Comparison of ENCODE assay signal across 7 cellular contexts in genomic region chr12:6167327-6168280, GRCh38. TPM values are rescaled to one million over a fixed set of nuclear protein-coding genes. Genes with fewer than 3 reads are reported as not detected.
DNase-seq lines count a peak whose midpoint lies in the region; ATAC-seq, FAIRE-seq and TF ChIP-seq lines count a peak whose summit lies in the region.

No MANE protein-coding gene starts in this region.

- CTCF ChIA-PET in T-cell (lab: Charles Lee) (interaction anchor here in 1 of 2 donors (0.5 to 0.6 kb wide), 3 partner anchors 21 to 1514 kb away, joined by 3 to 4 read pairs (median 3); no protein-coding TSS in a partner anchor), K562 (lab: Yijun Ruan, JAX; ENCODE audit: low intra/inter-chr PET ratio) (no interaction called here), HEK293T (lab: Yijun Ruan, JAX) (interaction anchor here (1.2 kb wide), 1 partner anchor 22 kb away, joined by 3 read pairs; no protein-coding TSS in a partner anchor)

- peak; percentile 80 for TF ChIP-seq EP300 in K562 (IDR thresholded peaks at IDR 0.05; ENCODE audit: low read length)

- no peaks in the 10 kb centered on the region for H4K20me1 ChIP-seq in K562 (replicated peaks; ENCODE audit: control insufficient read depth, insufficient read depth, low read length)

- peaks cover 18 to 23% of the 10 kb centered on the region in 2 experiments for H3K4me1 ChIP-seq in K562 (replicated peaks in 1 of 2; ENCODE audit: control insufficient read depth in 2 of 2, insufficient read depth in 2 of 2, low read length in 2 of 2)
- peaks cover 0 to 8% (median 4%) of the 10 kb centered on the region in 4 donors for H3K4me1 ChIP-seq in liver (ENCODE audit: control insufficient read depth in 4 of 4, insufficient read depth in 4 of 4, low read length in 3 of 4)

- DNase-seq in T-cell (peak in 5 of 34 experiments; percentile 4 to 51 (median 20)), K562 (ENCODE audit: extremely low read depth in 1 of 4, low spot score in 3 of 4) (peak; percentile 57 to 87 (median 67)), HEK293T (ENCODE audit: extremely low spot score) (no peak)
- DNase-seq in stimulated activated CD8-positive, alpha-beta memory T cell treated with anti-CD3 and anti-CD28 coated beads, Interleukin-15, amount 100 ng/mL, for 4 hours (ENCODE audit: low read depth in 2 of 2) = peak; percentile 36 to 52

- no peak overlapping the region for H3K4me3 ChIP-seq in K562
- no peak overlapping the region for H3K4me3 ChIP-seq in liver (ENCODE audit: low read depth in 1 of 3, low read length in 3 of 3)

- H3K9me3 ChIP-seq in K562 (replicated peaks; ENCODE audit: control insufficient read depth, insufficient read depth, low read depth, low read length) = no peaks in the 10 kb centered on the region
- no peaks in the 10 kb centered on the region for H3K9me3 ChIP-seq in liver (ENCODE audit: control insufficient read depth in 4 of 4, low read length in 3 of 4)

- no TSS peak for BruUV-seq in K562 (replicated peaks; lab: Mats Ljungman, UMichigan)

- H3K9me3 Mint-ChIP-seq in T-cell = no peaks in the 10 kb centered on the region

- H3K9me1 ChIP-seq in K562 (ENCODE audit: control insufficient read depth, insufficient read depth, low read length) = no peaks in the 10 kb centered on the region

- H3K4me2 ChIP-seq in K562 (ENCODE audit: insufficient read depth, low read length) = peak overlapping the region; percentile 78

- no peaks in the 10 kb centered on the region for H3K79me2 ChIP-seq in K562 (ENCODE audit: control insufficient read depth, insufficient read depth, low read length)

- H3K36me3 ChIP-seq in K562 (ENCODE audit: control insufficient read depth, insufficient read depth, low read length) (no peaks in the 10 kb centered on the region), liver (ENCODE audit: control insufficient read depth in 4 of 4, insufficient read depth in 3 of 4, low read depth in 1 of 4, low read length in 3 of 4) (no peaks in the 10 kb centered on the region)

- in situ Hi-C loops in K562 (cut with MboI) = no loop called here

- peak overlapping the region; percentile 80 for H2AFZ ChIP-seq in K562 (ENCODE audit: low read depth, low read length)

- H3K4me1 Mint-ChIP-seq in T-cell = peaks cover 29 to 37% (median 30%) of the 10 kb centered on the region in 3 donors

- 6% methylated on average over 17 of the region's 17 CpGs for WGBS in K562 (ENCODE audit: insufficient coverage, low coverage, missing lambda C conversion rate)
- 78% methylated on average over 17 of the region's 17 CpGs for WGBS in liver

- H3K9ac ChIP-seq in K562 (ENCODE audit: insufficient read depth in 1 of 2, low read depth in 2 of 2, low read length in 2 of 2) (peak overlapping the region; percentile 50 to 69; a peak in 3 of 4 replicates), liver (ENCODE audit: low read depth in 1 of 2, low read length in 2 of 2) (no peak overlapping the region)

- H3K27ac ChIP-seq in K562 (ENCODE audit: extremely low read depth, low read depth, low read length) (peak overlapping the region; percentile 94; the same call in 2 of the 3 replicates), liver (ENCODE audit: low read depth in 1 of 2, low read length in 2 of 2) (peak overlapping the region; percentile 23 to 32)

- no peaks in the 10 kb centered on the region for H3K36me3 Mint-ChIP-seq in T-cell

- TF ChIP-seq POLR2A in K562 (conservative IDR thresholded peaks at IDR 0.05) = no peak

- peak overlapping the region in 2 of 3 donors; percentile 41 to 65 for H3K4me3 Mint-ChIP-seq in T-cell

- TF ChIP-seq CTCF in K562 (IDR thresholded peaks at IDR 0.05 in 2 of 3, conservative IDR thresholded peaks at IDR 0.05 in 1 of 3; ENCODE audit: insufficient read depth in 2 of 3, low read depth in 1 of 3, low read length in 3 of 3) (no peak), liver (IDR thresholded peaks at IDR 0.05; ENCODE audit: low read depth, low read length, missing input control) (no peak)

- FAIRE-seq in K562 (lab: Jason Lieb, UNC) = peak; percentile 85

- intact Hi-C loops in K562 (cut with micrococcal nuclease) = no loop called here

- peak; percentile 81 for ATAC-seq in GM19035 (IDR thresholded peaks at IDR 0.05; ENCODE audit: unreplicated experiment)
- peak; percentile 80 for ATAC-seq in HG03139 (IDR thresholded peaks at IDR 0.05; ENCODE audit: unreplicated experiment)
- ATAC-seq in T-cell (replicated peaks in 1 of 4) = peak; percentile 28 to 76 (median 68)
- ATAC-seq in K562 = peak; percentile 96

- 0 out of 4 replicates have a peak, but pooled peaks of 1 of the 2 experiments have one; percentile 21 for TF ChIP-seq RAD21 in K562 (CRISPR knock-in tag; conservative IDR thresholded peaks at IDR 0.05 in 1 of 2, IDR thresholded peaks at IDR 0.05 in 1 of 2)
- no peak for TF ChIP-seq RAD21 in liver (IDR thresholded peaks at IDR 0.05)

- POLR2A ChIA-PET in T-cell (lab: Charles Lee) (interaction anchor here in 1 of 2 donors (0.7 kb wide), 1 partner anchor 117 kb away, joined by 3 read pairs; no protein-coding TSS in a partner anchor), K562 (lab: Yijun Ruan, JAX) (interaction anchor here (1.4 kb wide), 1 partner anchor 25 kb away, joined by 3 read pairs; no protein-coding TSS in a partner anchor), HEK293T (lab: Yijun Ruan, JAX) (no interaction called here)

- H3K27me3 ChIP-seq in K562 (ENCODE audit: control insufficient read depth in 2 of 2, insufficient read depth in 2 of 2, low read length in 2 of 2) (no peaks in the 10 kb centered on the region), liver (ENCODE audit: control insufficient read depth in 4 of 4, insufficient read depth in 4 of 4, low read length in 3 of 4) (no peaks in the 10 kb centered on the region)

- peaks cover 0 to 5% of the 10 kb centered on the region in 2 donors for H3K27me3 Mint-ChIP-seq in T-cell

- H3K27ac Mint-ChIP-seq in T-cell = peak overlapping the region; percentile 36 to 49

TF ChIP-seq in K562, 482 proteins besides CTCF, POLR2A, EP300 and RAD21 (continues in another document):
- no peak for TF ChIP-seq NELFE (IDR thresholded peaks at IDR 0.05; ENCODE audit: insufficient read depth, insufficient read length)

TF ChIP-seq in liver, 16 proteins besides CTCF, POLR2A, EP300 and RAD21 (continues in another document):
- TF ChIP-seq JUND (IDR thresholded peaks at IDR 0.05) = peak; percentile 78 to 84

TF ChIP-seq in HEK293T, 16 proteins besides CTCF, POLR2A, EP300 and RAD21 (continues in another document):
- no peak for TF ChIP-seq SP1 (IDR thresholded peaks at IDR 0.05)
- TF ChIP-seq FOXA1 (IDR thresholded peaks at IDR 0.05) = no peak
- no peak for TF ChIP-seq PKNOX1 (IDR thresholded peaks at IDR 0.05)
- TF ChIP-seq TARDBP (IDR thresholded peaks at IDR 0.05) = no peak
- no peak for TF ChIP-seq FOXM1 (IDR thresholded peaks at IDR 0.05; ENCODE audit: borderline replicate concordance)
- TF ChIP-seq L3MBTL2 (conservative IDR thresholded peaks at IDR 0.05) = no peak

RNA-seq across cellular contexts. Expression of gene CD9, which starts 32.6 kb away (rescaled TPM):
- total RNA-seq in T-cell (1 to 10 TPM; 2.6 to 5.7 (median 3.3) TPM), K562 (2014; rRNA removed) (0.41 and 0.45 TPM in 2 replicates), K562 (2014; rRNA removed; fragmentation: Illumina TruSeq; extraction: Trizol) (0.29 and 0.62 TPM in 2 replicates), K562 (2015; rRNA removed; fragmentation: Illumina TruSeq; extraction: Trizol) (0.41 and 0.43 TPM in 2 replicates), K562 (2021) (1.2 and 2.0 TPM in 2 replicates), liver (10 to 100 TPM; 18.7 to 25.8 TPM)
- 1.1 and 6.1 TPM in 2 replicates for total RNA-seq in K562 (2011; cell fraction: chromatin; rRNA removed; ENCODE audit: low replicate concordance)
- total RNA-seq in K562 (2011; cell fraction: nucleolus; rRNA removed) = 2.9 and 5.0 TPM in 2 replicates
- 2.5 and 2.7 TPM in 2 replicates for total RNA-seq in K562 (2011; cell fraction: nucleoplasm; rRNA removed)
- polyA plus RNA-seq in K562 (2011; rRNA removed) (5.6 and 11.9 TPM in 2 replicates), K562 (2014; fragmentation: Illumina TruSeq; extraction: Trizol) (0.42 and 0.65 TPM in 2 replicates), K562 (2014; fragmentation: Nextera tagmentation; extraction: Ambion mirVana) (under 1 TPM; 0.59 to 0.74 TPM), K562 (2014; rRNA removed) (0.49 and 1.2 TPM in 2 replicates), liver (10 to 100 TPM; 38.9 to 65.2 TPM)
- polyA plus RNA-seq in K562 (2011; cell fraction: cytosol; rRNA removed) = 5.8 and 12.8 TPM in 2 replicates
- 3.2 and 8.1 TPM in 2 replicates for polyA plus RNA-seq in K562 (2011; cell fraction: nucleus; rRNA removed)
- polyA plus RNA-seq in K562 (2012) = 1.2 and 1.3 TPM in 2 replicates
- polyA minus RNA-seq in K562 (2011; rRNA and poly(A)+ RNA removed) = 6.0 and 10.7 TPM in 2 replicates
- 2.6 and 6.0 TPM in 2 replicates for polyA minus RNA-seq in K562 (2011; cell fraction: cytosol; rRNA and poly(A)+ RNA removed)
- 2.2 and 4.1 TPM in 2 replicates for polyA minus RNA-seq in K562 (2011; cell fraction: nucleus; rRNA and poly(A)+ RNA removed)

RNA-seq across cellular contexts. Expression of gene VWF, which starts 43.1 kb away (rescaled TPM):
- total RNA-seq in T-cell (under 1 TPM in 4 of 5 donors, not detected in 1; 0.13 to 0.90 (median 0.74) TPM), K562 (2014; rRNA removed) (not detected in 2 replicates), K562 (2014; rRNA removed; fragmentation: Illumina TruSeq; extraction: Trizol) (not detected in 2 replicates), K562 (2015; rRNA removed; fragmentation: Illumina TruSeq; extraction: Trizol) (not detected in 2 replicates), K562 (2021) (0.40 and 0.53 TPM in 2 replicates), liver (10 to 100 TPM in 1 of 2 donors, 1 to 10 TPM in 1; 2.1 to 10.8 TPM)
- total RNA-seq in K562 (2011; cell fraction: chromatin; rRNA removed; ENCODE audit: low replicate concordance) = 0.02 TPM in 1 of 2 replicates, not detected in the other
- total RNA-seq in K562 (2011; cell fraction: nucleolus; rRNA removed) = 0.33 TPM in 1 of 2 replicates, not detected in the other
- not detected in 2 replicates for total RNA-seq in K562 (2011; cell fraction: nucleoplasm; rRNA removed)
- polyA plus RNA-seq in K562 (2011; rRNA removed) (not detected in 2 replicates), K562 (2014; fragmentation: Illumina TruSeq; extraction: Trizol) (not detected in 2 replicates), K562 (2014; fragmentation: Nextera tagmentation; extraction: Ambion mirVana) (not detected), K562 (2014; rRNA removed) (not detected in 2 replicates), liver (1 to 10 TPM; 3.3 to 4.6 TPM)
- 0.04 and 0.07 TPM in 2 replicates for polyA plus RNA-seq in K562 (2011; cell fraction: cytosol; rRNA removed)
- 0.01 TPM in 2 replicates for polyA plus RNA-seq in K562 (2011; cell fraction: nucleus; rRNA removed)
- polyA plus RNA-seq in K562 (2012) = 0.01 TPM in 2 replicates
- polyA minus RNA-seq in K562 (2011; rRNA and poly(A)+ RNA removed) = not detected in 2 replicates
- polyA minus RNA-seq in K562 (2011; cell fraction: cytosol; rRNA and poly(A)+ RNA removed) = not detected in 2 replicates
- not detected in 2 replicates for polyA minus RNA-seq in K562 (2011; cell fraction: nucleus; rRNA and poly(A)+ RNA removed)

Comparison
In these comparisons a context has a peak if more than half of its experiments do, and no peak if none do; other contexts are left out.
1. H3K9ac ChIP-seq: peak in K562 (2 of 2); none in liver (0 of 2).
2. Peak in every context shown above with its lines, with median percentiles within 50 percentile points of each other: ATAC-seq.